ENCODE assay signal across 2 cellular contexts in the genomic region with DNA sequence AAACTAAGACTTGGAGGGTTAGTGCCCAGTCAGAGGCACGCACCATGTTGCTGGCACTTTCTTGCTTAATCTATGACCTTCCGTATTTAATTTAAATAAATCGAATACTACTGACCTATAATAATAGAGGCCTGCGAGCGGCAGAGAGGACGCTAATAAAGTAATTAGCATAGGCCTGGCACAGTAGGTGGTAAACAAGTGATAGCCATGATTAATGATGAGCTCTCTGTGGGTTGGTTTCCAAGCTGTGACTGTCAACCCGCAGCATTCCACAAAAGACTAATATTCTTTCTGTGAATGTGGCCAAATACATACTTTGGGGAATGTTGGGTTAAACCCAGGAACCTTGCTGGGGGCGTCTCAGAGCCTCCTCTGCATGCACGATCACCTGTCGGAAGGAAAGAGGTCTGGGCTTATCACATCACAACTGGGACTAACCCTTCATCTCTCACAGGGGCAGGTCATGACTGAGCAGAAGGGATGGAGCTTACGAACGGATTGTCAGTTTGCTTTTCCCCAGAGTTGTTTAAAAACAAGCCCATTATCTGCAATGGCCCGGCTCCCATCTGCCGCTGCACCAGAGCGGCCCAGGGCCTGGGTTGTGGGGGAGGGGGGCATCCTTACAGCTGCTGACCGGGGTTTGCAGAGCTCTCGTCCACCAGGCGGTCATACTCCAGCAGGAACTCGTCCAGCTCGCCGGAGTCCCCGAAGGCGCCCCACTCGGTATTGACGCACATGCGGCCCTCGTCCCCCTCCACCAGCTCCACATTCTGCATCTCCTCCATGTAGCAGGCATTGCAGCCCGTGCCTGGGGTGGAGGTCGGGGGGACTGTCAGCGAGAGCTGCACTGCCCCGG.
TF ChIP-seq lines count a peak whose summit lies in the region.

No MANE protein-coding gene starts in this region.

TF ChIP-seq in SK-N-SH, 30 proteins besides CTCF, POLR2A, EP300 and RAD21 (continued from another document):
- no peak for TF ChIP-seq ELF1 (IDR thresholded peaks at IDR 0.05)
- TF ChIP-seq NRF1 (IDR thresholded peaks at IDR 0.05; ENCODE audit: low read depth, low read length), result no peak
- TF ChIP-seq RCOR1 (IDR thresholded peaks at IDR 0.05; ENCODE audit: low read length), result no peak
- TF ChIP-seq, protein P1, sequence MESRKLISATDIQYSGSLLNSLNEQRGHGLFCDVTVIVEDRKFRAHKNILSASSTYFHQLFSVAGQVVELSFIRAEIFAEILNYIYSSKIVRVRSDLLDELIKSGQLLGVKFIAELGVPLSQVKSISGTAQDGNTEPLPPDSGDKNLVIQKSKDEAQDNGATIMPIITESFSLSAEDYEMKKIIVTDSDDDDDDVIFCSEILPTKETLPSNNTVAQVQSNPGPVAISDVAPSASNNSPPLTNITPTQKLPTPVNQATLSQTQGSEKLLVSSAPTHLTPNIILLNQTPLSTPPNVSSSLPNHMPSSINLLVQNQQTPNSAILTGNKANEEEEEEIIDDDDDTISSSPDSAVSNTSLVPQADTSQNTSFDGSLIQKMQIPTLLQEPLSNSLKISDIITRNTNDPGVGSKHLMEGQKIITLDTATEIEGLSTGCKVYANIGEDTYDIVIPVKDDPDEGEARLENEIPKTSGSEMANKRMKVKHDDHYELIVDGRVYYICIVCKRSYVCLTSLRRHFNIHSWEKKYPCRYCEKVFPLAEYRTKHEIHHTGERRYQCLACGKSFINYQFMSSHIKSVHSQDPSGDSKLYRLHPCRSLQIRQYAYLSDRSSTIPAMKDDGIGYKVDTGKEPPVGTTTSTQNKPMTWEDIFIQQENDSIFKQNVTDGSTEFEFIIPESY (IDR thresholded peaks at IDR 0.05; ENCODE audit: borderline replicate concordance, low read depth), result no peak
- no peak for TF ChIP-seq FOXM1 (IDR thresholded peaks at IDR 0.05; ENCODE audit: low read depth)
- TF ChIP-seq SIN3A (IDR thresholded peaks at IDR 0.05; ENCODE audit: borderline replicate concordance, low read depth, low read length), result no peak
- TF ChIP-seq, protein P2, sequence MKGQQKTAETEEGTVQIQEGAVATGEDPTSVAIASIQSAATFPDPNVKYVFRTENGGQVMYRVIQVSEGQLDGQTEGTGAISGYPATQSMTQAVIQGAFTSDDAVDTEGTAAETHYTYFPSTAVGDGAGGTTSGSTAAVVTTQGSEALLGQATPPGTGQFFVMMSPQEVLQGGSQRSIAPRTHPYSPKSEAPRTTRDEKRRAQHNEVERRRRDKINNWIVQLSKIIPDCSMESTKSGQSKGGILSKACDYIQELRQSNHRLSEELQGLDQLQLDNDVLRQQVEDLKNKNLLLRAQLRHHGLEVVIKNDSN (IDR thresholded peaks at IDR 0.05; ENCODE audit: borderline replicate concordance, low read depth), result no peak
- TF ChIP-seq, protein P3, sequence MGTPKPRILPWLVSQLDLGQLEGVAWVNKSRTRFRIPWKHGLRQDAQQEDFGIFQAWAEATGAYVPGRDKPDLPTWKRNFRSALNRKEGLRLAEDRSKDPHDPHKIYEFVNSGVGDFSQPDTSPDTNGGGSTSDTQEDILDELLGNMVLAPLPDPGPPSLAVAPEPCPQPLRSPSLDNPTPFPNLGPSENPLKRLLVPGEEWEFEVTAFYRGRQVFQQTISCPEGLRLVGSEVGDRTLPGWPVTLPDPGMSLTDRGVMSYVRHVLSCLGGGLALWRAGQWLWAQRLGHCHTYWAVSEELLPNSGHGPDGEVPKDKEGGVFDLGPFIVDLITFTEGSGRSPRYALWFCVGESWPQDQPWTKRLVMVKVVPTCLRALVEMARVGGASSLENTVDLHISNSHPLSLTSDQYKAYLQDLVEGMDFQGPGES (IDR thresholded peaks at IDR 0.05; ENCODE audit: low read depth, low read length), result no peak
- TF ChIP-seq MEF2A (IDR thresholded peaks at IDR 0.05; ENCODE audit: borderline replicate concordance, low read depth), result no peak
- TF ChIP-seq EZH2phosphoT487 (IDR thresholded peaks at IDR 0.05; ENCODE audit: borderline replicate concordance, low read depth), result no peak

TF ChIP-seq in SK-N-SH treated with all-trans-retinoic acid at 6 μM for 48 hours, 23 proteins besides CTCF, POLR2A, EP300 and RAD21 (continued from another document):
- TF ChIP-seq, protein P4, sequence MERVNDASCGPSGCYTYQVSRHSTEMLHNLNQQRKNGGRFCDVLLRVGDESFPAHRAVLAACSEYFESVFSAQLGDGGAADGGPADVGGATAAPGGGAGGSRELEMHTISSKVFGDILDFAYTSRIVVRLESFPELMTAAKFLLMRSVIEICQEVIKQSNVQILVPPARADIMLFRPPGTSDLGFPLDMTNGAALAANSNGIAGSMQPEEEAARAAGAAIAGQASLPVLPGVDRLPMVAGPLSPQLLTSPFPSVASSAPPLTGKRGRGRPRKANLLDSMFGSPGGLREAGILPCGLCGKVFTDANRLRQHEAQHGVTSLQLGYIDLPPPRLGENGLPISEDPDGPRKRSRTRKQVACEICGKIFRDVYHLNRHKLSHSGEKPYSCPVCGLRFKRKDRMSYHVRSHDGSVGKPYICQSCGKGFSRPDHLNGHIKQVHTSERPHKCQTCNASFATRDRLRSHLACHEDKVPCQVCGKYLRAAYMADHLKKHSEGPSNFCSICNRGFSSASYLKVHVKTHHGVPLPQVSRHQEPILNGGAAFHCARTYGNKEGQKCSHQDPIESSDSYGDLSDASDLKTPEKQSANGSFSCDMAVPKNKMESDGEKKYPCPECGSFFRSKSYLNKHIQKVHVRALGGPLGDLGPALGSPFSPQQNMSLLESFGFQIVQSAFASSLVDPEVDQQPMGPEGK (CRISPR knock-in tag; IDR thresholded peaks at IDR 0.05; ENCODE audit: borderline replicate concordance), result no peak
- TF ChIP-seq PPARA (CRISPR knock-in tag; IDR thresholded peaks at IDR 0.05; ENCODE audit: borderline replicate concordance) (no peak), SNAI2 (CRISPR knock-in tag; IDR thresholded peaks at IDR 0.05) (no peak), TOX (CRISPR knock-in tag; IDR thresholded peaks at IDR 0.05; ENCODE audit: borderline replicate concordance) (no peak), CSDC2 (CRISPR knock-in tag; IDR thresholded peaks at IDR 0.05) (no peak), ARNTL (CRISPR knock-in tag; IDR thresholded peaks at IDR 0.05; ENCODE audit: borderline replicate concordance, low read depth) (no peak)
- TF ChIP-seq, protein P5, sequence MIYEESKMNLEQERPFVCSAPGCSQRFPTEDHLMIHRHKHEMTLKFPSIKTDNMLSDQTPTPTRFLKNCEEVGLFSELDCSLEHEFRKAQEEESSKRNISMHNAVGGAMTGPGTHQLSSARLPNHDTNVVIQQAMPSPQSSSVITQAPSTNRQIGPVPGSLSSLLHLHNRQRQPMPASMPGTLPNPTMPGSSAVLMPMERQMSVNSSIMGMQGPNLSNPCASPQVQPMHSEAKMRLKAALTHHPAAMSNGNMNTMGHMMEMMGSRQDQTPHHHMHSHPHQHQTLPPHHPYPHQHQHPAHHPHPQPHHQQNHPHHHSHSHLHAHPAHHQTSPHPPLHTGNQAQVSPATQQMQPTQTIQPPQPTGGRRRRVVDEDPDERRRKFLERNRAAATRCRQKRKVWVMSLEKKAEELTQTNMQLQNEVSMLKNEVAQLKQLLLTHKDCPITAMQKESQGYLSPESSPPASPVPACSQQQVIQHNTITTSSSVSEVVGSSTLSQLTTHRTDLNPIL (CRISPR knock-in tag; IDR thresholded peaks at IDR 0.05; ENCODE audit: low read depth), result no peak
- TF ChIP-seq, protein P6, sequence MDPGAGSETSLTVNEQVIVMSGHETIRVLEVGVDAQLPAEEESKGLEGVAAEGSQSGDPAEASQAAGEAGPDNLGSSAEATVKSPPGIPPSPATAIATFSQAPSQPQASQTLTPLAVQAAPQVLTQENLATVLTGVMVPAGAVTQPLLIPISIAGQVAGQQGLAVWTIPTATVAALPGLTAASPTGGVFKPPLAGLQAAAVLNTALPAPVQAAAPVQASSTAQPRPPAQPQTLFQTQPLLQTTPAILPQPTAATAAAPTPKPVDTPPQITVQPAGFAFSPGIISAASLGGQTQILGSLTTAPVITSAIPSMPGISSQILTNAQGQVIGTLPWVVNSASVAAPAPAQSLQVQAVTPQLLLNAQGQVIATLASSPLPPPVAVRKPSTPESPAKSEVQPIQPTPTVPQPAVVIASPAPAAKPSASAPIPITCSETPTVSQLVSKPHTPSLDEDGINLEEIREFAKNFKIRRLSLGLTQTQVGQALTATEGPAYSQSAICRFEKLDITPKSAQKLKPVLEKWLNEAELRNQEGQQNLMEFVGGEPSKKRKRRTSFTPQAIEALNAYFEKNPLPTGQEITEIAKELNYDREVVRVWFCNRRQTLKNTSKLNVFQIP (CRISPR knock-in tag; IDR thresholded peaks at IDR 0.05; ENCODE audit: borderline replicate concordance, low read depth), result no peak
- TF ChIP-seq, protein P7, sequence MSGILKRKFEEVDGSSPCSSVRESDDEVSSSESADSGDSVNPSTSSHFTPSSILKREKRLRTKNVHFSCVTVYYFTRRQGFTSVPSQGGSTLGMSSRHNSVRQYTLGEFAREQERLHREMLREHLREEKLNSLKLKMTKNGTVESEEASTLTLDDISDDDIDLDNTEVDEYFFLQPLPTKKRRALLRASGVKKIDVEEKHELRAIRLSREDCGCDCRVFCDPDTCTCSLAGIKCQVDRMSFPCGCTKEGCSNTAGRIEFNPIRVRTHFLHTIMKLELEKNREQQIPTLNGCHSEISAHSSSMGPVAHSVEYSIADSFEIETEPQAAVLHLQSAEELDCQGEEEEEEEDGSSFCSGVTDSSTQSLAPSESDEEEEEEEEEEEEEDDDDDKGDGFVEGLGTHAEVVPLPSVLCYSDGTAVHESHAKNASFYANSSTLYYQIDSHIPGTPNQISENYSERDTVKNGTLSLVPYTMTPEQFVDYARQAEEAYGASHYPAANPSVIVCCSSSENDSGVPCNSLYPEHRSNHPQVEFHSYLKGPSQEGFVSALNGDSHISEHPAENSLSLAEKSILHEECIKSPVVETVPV (CRISPR knock-in tag; IDR thresholded peaks at IDR 0.05), result no peak
TF ChIP-seq in SK-N-SH treated with all-trans-retinoic acid at 6 μM for 48 hours: peak in this region for 0.
